ENCODE assay signal across 1 cellular context in the genomic region with DNA sequence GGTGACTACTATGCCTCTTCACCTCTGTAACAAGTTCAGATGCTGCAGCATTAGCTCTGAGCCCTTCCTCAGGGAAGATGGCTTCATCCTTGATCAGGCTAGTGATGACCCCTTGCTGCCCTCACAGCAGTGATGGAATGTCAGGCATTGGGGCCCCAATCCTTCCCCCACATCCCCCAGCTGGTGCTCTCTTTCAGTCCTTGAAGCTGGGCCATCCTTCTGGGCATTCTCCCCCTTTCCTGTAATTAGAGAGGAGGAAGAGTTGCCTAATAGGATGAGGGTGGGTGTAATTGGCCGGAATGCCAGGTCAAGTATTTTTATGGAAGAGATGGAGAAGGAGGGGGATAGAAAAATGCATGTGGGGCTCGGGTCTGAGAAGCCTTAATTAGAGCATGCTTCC.
TF ChIP-seq lines count a peak whose summit lies in the region.

No MANE protein-coding gene starts in this region.

TF ChIP-seq in IMR-90, 13 proteins besides CTCF, POLR2A, EP300 and RAD21:
- TF ChIP-seq CEBPB (IDR thresholded peaks at IDR 0.05; ENCODE audit: low read depth, low read length) (peak; percentile 40; the same call in 1 of the 2 replicates), CHD1 (IDR thresholded peaks at IDR 0.05; ENCODE audit: low read depth, low read length) (no peak)
